Comparison of ENCODE assay signal across 25 cellular contexts in genomic region chr1:51651552-51651942, GRCh38.
"Had no signal": no experiment of that assay in that cellular context is flagged by ENCODE, and none has a peak within 500 bp of the region (broad histone marks: within the 10 kb centered on the region; RNA-seq: fewer than 3 reads in every experiment).

No MANE protein-coding gene starts in this region.

- H3K27me3 ChIP-seq: ascending aorta, cardiac muscle cell had no signal

- H3K27me3 Mint-ChIP-seq: activated CD4-positive, alpha-beta memory T cell treated with anti-CD3 and anti-CD28 coated beads, Interleukin-2, amount 10 ng/mL, durations not matched to agents 7 days and 5 days; activated naive CD8-positive, alpha-beta T cell treated with anti-CD3 and anti-CD28 coated beads for 36 hours; activated T-helper 17 cell treated with anti-CD3 and anti-CD28 coated beads, Interleukin-2, amount 50 U/mL, for 72 hours; central memory CD8-positive, alpha-beta T cell had no signal

- H3K27ac Mint-ChIP-seq: activated CD4-positive, alpha-beta memory T cell treated with anti-CD3 and anti-CD28 coated beads, Interleukin-2, amount 10 ng/mL, durations not matched to agents 7 days and 5 days; activated naive CD8-positive, alpha-beta T cell treated with anti-CD3 and anti-CD28 coated beads for 36 hours; activated T-cell treated with anti-CD3 and anti-CD28 coated beads, Interleukin-2, amount 50 U/mL, for 72 hours; activated T-helper 17 cell treated with anti-CD3 and anti-CD28 coated beads, Interleukin-2, amount 50 U/mL, for 72 hours had no signal

- H3K27ac ChIP-seq: ascending aorta, WERI-Rb-1 had no signal

- H3K9me3 ChIP-seq: ascending aorta had no signal

- ATAC-seq: activated T-cell treated with anti-CD3 and anti-CD28 coated beads, Interleukin-2, amount 50 U/mL, for 72 hours; activated T-helper 17 cell treated with anti-CD3 and anti-CD28 coated beads, Interleukin-2, amount 50 U/mL, for 72 hours had no signal

- H3K4me3 Mint-ChIP-seq: activated CD4-positive, alpha-beta memory T cell treated with anti-CD3 and anti-CD28 coated beads, Interleukin-2, amount 10 ng/mL, durations not matched to agents 7 days and 5 days; activated T-cell treated with anti-CD3 and anti-CD28 coated beads, Interleukin-2, amount 50 U/mL, for 72 hours; activated T-helper 17 cell treated with anti-CD3 and anti-CD28 coated beads, Interleukin-2, amount 50 U/mL, for 72 hours; central memory CD8-positive, alpha-beta T cell had no signal

- H3K9me3 Mint-ChIP-seq: activated CD4-positive, alpha-beta memory T cell treated with anti-CD3 and anti-CD28 coated beads, Interleukin-2, amount 10 ng/mL, durations not matched to agents 7 days and 5 days; activated naive CD8-positive, alpha-beta T cell treated with anti-CD3 and anti-CD28 coated beads for 36 hours; activated T-cell treated with anti-CD3 and anti-CD28 coated beads, Interleukin-2, amount 50 U/mL, for 72 hours; activated T-helper 17 cell treated with anti-CD3 and anti-CD28 coated beads, Interleukin-2, amount 50 U/mL, for 72 hours; central memory CD8-positive, alpha-beta T cell had no signal

- H3K36me3 ChIP-seq: ascending aorta, cardiac muscle cell had no signal

- DNase-seq: activated CD4-positive, alpha-beta memory T cell treated with anti-CD3 and anti-CD28 coated beads, Interleukin-2, amount 10 ng/mL, durations not matched to agents 7 days and 5 days; activated CD4-positive, alpha-beta T cell treated with anti-CD3 and anti-CD28 coated beads for 1 hour; activated CD4-positive, alpha-beta T cell treated with anti-CD3 and anti-CD28 coated beads for 48 hours; activated CD4-positive, CD25-positive, alpha-beta regulatory T cell; activated effector memory CD4-positive, alpha-beta T cell treated with anti-CD3 and anti-CD28 coated beads, Interleukin-2, amount 50 U/mL, for 16 hours; activated naive CD4-positive, alpha-beta T cell; activated naive CD4-positive, alpha-beta T cell treated with anti-CD3 and anti-CD28 coated beads, Interleukin-2, amount 50 U/mL, for 16 hours; activated naive CD8-positive, alpha-beta T cell treated with anti-CD3 and anti-CD28 coated beads for 36 hours; activated T-cell treated with anti-CD3 and anti-CD28 coated beads, Interleukin-2, amount 50 U/mL, for 1 hour; activated T-cell treated with anti-CD3 and anti-CD28 coated beads, Interleukin-2, amount 50 U/mL, for 72 hours; amniotic stem cell; NCI-H1092 treated with DMSO at 0.1 percent for 48 hours; NCI-H1417; NCI-H1930; NCI-H2081 treated with DMSO at 0.1 percent for 48 hours; NCI-H345; NCI-H524 treated with DMSO at 0.1 percent for 48 hours; OCI-M1; Right ventricle myocardium superior; T1000; WERI-Rb-1 had no signal

- H3K4me3 ChIP-seq: ascending aorta, cardiac muscle cell had no signal

- H3K4me1 Mint-ChIP-seq: activated CD4-positive, alpha-beta memory T cell treated with anti-CD3 and anti-CD28 coated beads, Interleukin-2, amount 10 ng/mL, durations not matched to agents 7 days and 5 days had no signal
